Comparison of ENCODE assay signal across 10 cellular contexts in the genomic region with DNA sequence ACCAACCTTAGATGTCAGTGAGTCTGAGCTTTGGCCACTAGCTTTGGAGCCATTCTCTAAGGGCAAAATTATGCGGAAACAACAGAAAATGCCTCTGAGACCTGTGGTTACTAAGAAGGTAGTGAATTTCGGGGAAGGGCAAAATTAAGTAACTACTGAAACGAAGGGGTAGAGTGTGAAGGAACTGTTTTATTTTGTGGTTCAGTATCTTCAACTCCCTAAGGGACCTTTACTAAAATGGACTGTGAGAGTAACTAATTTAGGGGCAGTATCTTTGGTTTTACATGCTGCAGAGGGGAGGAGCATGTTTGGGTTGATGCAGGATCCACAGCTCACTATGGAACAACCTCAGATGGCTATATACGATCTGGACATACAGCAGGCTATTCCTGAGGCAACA. TPM values are rescaled to one million over a fixed set of nuclear protein-coding genes. Genes with fewer than 3 reads are reported as not detected.
"Had no signal": no experiment of that assay in that cellular context is flagged by ENCODE, and none has a peak within 500 bp of the region (broad histone marks: within the 10 kb centered on the region; RNA-seq: fewer than 3 reads in every experiment).

No MANE protein-coding gene starts in this region.

- ATAC-seq: GM23338, HCT116 had no signal

- H2AFZ ChIP-seq: GM23248, GM23338 had no signal

- H3K9me3 ChIP-seq: HAP-1 had no signal

- H3K4me1 ChIP-seq: HAP-1 had no signal

- H3K27ac ChIP-seq: GM23248 had no signal

- H3K4me2 ChIP-seq: GM23338 had no signal

- H3K36me3 ChIP-seq: HAP-1 had no signal

- H3K9ac ChIP-seq: GM23248 had no signal

- H3K4me3 ChIP-seq: GM23248, GM23338, HAP-1 had no signal

- DNase-seq: GM23248, GOT3, H7, H9, HCEC 1CT, HFFc6 had no signal

RNA-seq across cellular contexts. Expression of a gene that starts 8.0 kb away (rescaled TPM):
- total RNA-seq: GM23248, GM23338, H4 had no signal
